ENCODE assay signal across 27 cellular contexts in genomic region chr1:159436469-159436868, GRCh38. TPM values are rescaled to one million over a fixed set of nuclear protein-coding genes. Genes with fewer than 3 reads are reported as not detected.
"Had no signal": no experiment of that assay in that cellular context is flagged by ENCODE, and none has a peak within 500 bp of the region (broad histone marks: within the 10 kb centered on the region; RNA-seq: fewer than 3 reads in every experiment).

No MANE protein-coding gene starts in this region.

- ATAC-seq: activated naive CD4-positive, alpha-beta T cell treated with anti-CD3 and anti-CD28 coated beads, Interleukin-2, amount 50 U/mL, for 72 hours; activated T-cell treated with anti-CD3 and anti-CD28 coated beads, Interleukin-2, amount 50 U/mL, for 72 hours; stimulated activated naive CD8-positive, alpha-beta T cell treated with anti-CD3 and anti-CD28 coated beads, Interleukin-15, Interleukin-2, amounts not matched to agents 100 U/mL and 50 U/mL, for 24 hours had no signal

- DNase-seq: activated CD4-positive, alpha-beta T cell treated with anti-CD3 and anti-CD28 coated beads for 1 hour; activated CD8-positive, alpha-beta memory T cell treated with anti-CD3 and anti-CD28 coated beads for 24 hours; activated CD8-positive, alpha-beta memory T cell treated with anti-CD3 and anti-CD28 coated beads, Interleukin-2, amount 50 U/mL, for 48 hours; activated gamma-delta T cell treated with Interleukin-2 at 50 U/mL for 16 hours; activated T-cell treated with anti-CD3 and anti-CD28 coated beads, Interleukin-2, amount 50 U/mL, for 72 hours; adrenal gland; head of caudate nucleus; left ventricle myocardium inferior; mammary epithelial cell; naive B cell; stimulated activated CD4-positive, alpha-beta T cell treated with anti-CD3 and anti-CD28 coated beads, Interleukin-12 subunit alpha, Interleukin-12 subunit beta, amount 100 ng/mL, for 4 hours; stimulated activated CD4-positive, alpha-beta T cell treated with anti-CD3 and anti-CD28 coated beads, Interleukin-1b, Interleukin-23, amount 100 ng/mL, for 48 hours; stimulated activated naive CD8-positive, alpha-beta T cell treated with anti-CD3 and anti-CD28 coated beads, Interleukin-15, Interleukin-2, amounts not matched to agents 100 U/mL and 50 U/mL, for 24 hours; T-helper 9 cell; transverse colon had no signal

RNA-seq across cellular contexts. Expression of gene OR10J1, which starts 3.1 kb away (rescaled TPM):
- total RNA-seq: activated naive CD4-positive, alpha-beta T cell treated with anti-CD3 and anti-CD28 coated beads, Interleukin-2, amount 50 U/mL, for 72 hours; activated T-cell treated with anti-CD3 and anti-CD28 coated beads, Interleukin-2, amount 50 U/mL, for 72 hours; adrenal gland; astrocyte; breast epithelium; frontal cortex; kidney epithelial cell; left ventricle myocardium inferior; mammary epithelial cell; mononuclear cell; neural crest cell; omental fat pad; progenitor cell of endocrine pancreas; right atrium auricular region; suprapubic skin; transverse colon; vagina had no signal

RNA-seq across cellular contexts. Expression of gene OR10J4, which starts 4.5 kb away (rescaled TPM):
- total RNA-seq: activated naive CD4-positive, alpha-beta T cell treated with anti-CD3 and anti-CD28 coated beads, Interleukin-2, amount 50 U/mL, for 72 hours; activated T-cell treated with anti-CD3 and anti-CD28 coated beads, Interleukin-2, amount 50 U/mL, for 72 hours; adrenal gland; astrocyte; breast epithelium; frontal cortex; kidney epithelial cell; left ventricle myocardium inferior; mammary epithelial cell; mononuclear cell; neural crest cell; omental fat pad; progenitor cell of endocrine pancreas; right atrium auricular region; suprapubic skin; transverse colon; vagina had no signal
